ENCODE assay signal across 2 cellular contexts in the genomic region with DNA sequence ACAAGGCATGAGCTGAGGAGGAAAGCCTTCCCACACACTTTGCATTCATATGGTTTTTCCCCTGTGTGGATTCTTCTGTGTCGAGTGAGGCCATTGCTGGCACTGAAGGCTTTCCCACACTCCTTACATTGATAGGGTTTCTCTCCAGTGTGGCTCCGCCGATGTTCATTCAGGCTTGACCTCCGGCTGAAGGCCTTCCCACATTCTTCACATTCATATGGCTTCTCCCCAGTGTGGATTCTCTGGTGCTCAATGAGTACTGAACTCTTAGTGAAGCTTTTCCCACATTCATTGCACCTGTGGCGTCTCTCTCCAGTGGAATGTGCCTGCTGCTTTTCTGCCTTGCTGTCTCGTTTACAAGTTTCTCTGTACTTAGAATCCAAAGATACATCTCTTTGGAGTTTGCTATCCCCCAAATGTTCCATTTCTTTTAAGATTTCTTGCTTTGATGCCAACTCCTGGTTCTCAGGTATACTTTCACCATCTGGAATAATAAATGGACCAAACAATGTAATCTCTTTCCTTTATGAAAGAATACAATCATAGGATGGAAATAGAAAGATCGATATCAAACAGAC.
TF ChIP-seq lines count a peak whose summit lies in the region.

No MANE protein-coding gene starts in this region.

TF ChIP-seq in liver, 16 proteins besides CTCF, POLR2A, EP300 and RAD21:
- TF ChIP-seq YY1 (IDR thresholded peaks at IDR 0.05) (no peak), TAF1 (conservative IDR thresholded peaks at IDR 0.05) (no peak)

TF ChIP-seq in HepG2, 621 proteins besides CTCF, POLR2A, EP300 and RAD21:
- no peak for TF ChIP-seq AGO1 (IDR thresholded peaks at IDR 0.05; ENCODE audit: low read depth, low read length, poor library complexity, severe bottlenecking)
- TF ChIP-seq FOXP1 (IDR thresholded peaks at IDR 0.05) = no peak
- TF ChIP-seq FOXP1 (CRISPR knock-in tag; IDR thresholded peaks at IDR 0.05) = no peak
- TF ChIP-seq ISL2 (CRISPR knock-in tag; IDR thresholded peaks at IDR 0.05) = no peak
TF ChIP-seq in HepG2: peak in this region for 0.
